In genomic region chr20:19757487-19757972, GRCh38 we compare ENCODE assay signal across 8 cellular contexts. TPM values are rescaled to one million over a fixed set of nuclear protein-coding genes. Genes with fewer than 3 reads are reported as not detected.
DNase-seq lines count a peak whose midpoint lies in the region; ATAC-seq and TF ChIP-seq lines count a peak whose summit lies in the region.

No MANE protein-coding gene starts in this region.

- no peaks in the 10 kb centered on the region for H3K36me3 ChIP-seq in upper lobe of right lung

- CTCF ChIA-PET in activated naive CD4-positive, alpha-beta T cell treated with anti-CD3 and anti-CD28 coated beads for 36 hours (lab: Charles Lee), result no interaction called here

- H3K36me3 Mint-ChIP-seq in mesothelial cell of epicardium, result peaks cover 9% of the 10 kb centered on the region
- H3K36me3 Mint-ChIP-seq in activated naive CD4-positive, alpha-beta T cell treated with anti-CD3 and anti-CD28 coated beads for 36 hours (ENCODE audit: low read depth), result no peaks in the 10 kb centered on the region

- TF ChIP-seq CTCF in mesothelial cell of epicardium (IDR thresholded peaks at IDR 0.05; ENCODE audit: unreplicated experiment) (no peak), upper lobe of right lung (IDR thresholded peaks at IDR 0.05) (no peak)

- H3K4me3 Mint-ChIP-seq in mesothelial cell of epicardium, result peak overlapping the region; percentile 92
- H3K4me3 Mint-ChIP-seq in activated naive CD4-positive, alpha-beta T cell treated with anti-CD3 and anti-CD28 coated beads for 36 hours, result no peak overlapping the region

- H3K4me3 ChIP-seq in upper lobe of right lung, result peak overlapping the region; percentile 77

- no peaks in the 10 kb centered on the region for H3K9me3 ChIP-seq in upper lobe of right lung

- H3K27me3 Mint-ChIP-seq in mesothelial cell of epicardium (ENCODE audit: low read depth), result no peaks in the 10 kb centered on the region
- peaks cover 32% of the 10 kb centered on the region for H3K27me3 Mint-ChIP-seq in activated naive CD4-positive, alpha-beta T cell treated with anti-CD3 and anti-CD28 coated beads for 36 hours (ENCODE audit: low read depth)

- peak overlapping the region; percentile 98 for H3K27ac Mint-ChIP-seq in mesothelial cell of epicardium
- no peak overlapping the region for H3K27ac Mint-ChIP-seq in activated naive CD4-positive, alpha-beta T cell treated with anti-CD3 and anti-CD28 coated beads for 36 hours

- H3K9me3 Mint-ChIP-seq in mesothelial cell of epicardium, result no peaks in the 10 kb centered on the region
- H3K9me3 Mint-ChIP-seq in activated naive CD4-positive, alpha-beta T cell treated with anti-CD3 and anti-CD28 coated beads for 36 hours, result no peaks in the 10 kb centered on the region

- peaks cover 48% of the 10 kb centered on the region for H3K4me1 Mint-ChIP-seq in mesothelial cell of epicardium
- no peaks in the 10 kb centered on the region for H3K4me1 Mint-ChIP-seq in activated naive CD4-positive, alpha-beta T cell treated with anti-CD3 and anti-CD28 coated beads for 36 hours (ENCODE audit: low read depth)

- peaks cover 36% of the 10 kb centered on the region for H3K4me1 ChIP-seq in upper lobe of right lung

- ATAC-seq in upper lobe of right lung (peak; percentile 71), GM19328 (IDR thresholded peaks at IDR 0.05; ENCODE audit: unreplicated experiment) (no peak)

- H3K27me3 ChIP-seq in upper lobe of right lung, result no peaks in the 10 kb centered on the region

- intact Hi-C loops in upper lobe of right lung (cut with DNase I), result no loop called here
- intact Hi-C loops in activated naive CD4-positive, alpha-beta T cell treated with anti-CD3 and anti-CD28 coated beads for 36 hours (cut with micrococcal nuclease), result no loop called here

- DNase-seq in DMS 273 (lab: John Stamatoyannopoulos, UW; ENCODE audit: unreplicated experiment) (peak; percentile 70), DMS 273 treated with DMSO at 0.1 percent for 48 hours (lab: John Stamatoyannopoulos, UW) (no peak), RKO (ENCODE audit: low spot score) (peak; percentile 67), epithelial cell of prostate (ENCODE audit: low read depth, low spot score) (no peak), mesothelial cell of epicardium (ENCODE audit: low spot score in 2 of 2, unreplicated experiment in 2 of 2) (peak; percentile 46 to 75), upper lobe of right lung (peak; percentile 91)
- no peak for DNase-seq in activated naive CD4-positive, alpha-beta T cell treated with anti-CD3 and anti-CD28 coated beads for 36 hours

- H3K27ac ChIP-seq in epithelial cell of prostate, result peak overlapping the region; percentile 93
- peak overlapping the region; percentile 95 for H3K27ac ChIP-seq in upper lobe of right lung

RNA-seq across cellular contexts. Expression of gene RIN2, which starts 0.5 kb away (rescaled TPM):
- 57.9 to 63.1 TPM (median 59.4 TPM) in 3 replicates for total RNA-seq in mesothelial cell of epicardium
- total RNA-seq in upper lobe of right lung, result 116 TPM
- not detected for total RNA-seq in activated naive CD4-positive, alpha-beta T cell treated with anti-CD3 and anti-CD28 coated beads for 36 hours

Comparison
In these comparisons a context has a peak if more than half of its experiments do, and no peak if none do; other contexts are left out.
1. DNase-seq: peak in DMS 273 (single experiment), RKO (single experiment), mesothelial cell of epicardium (2 of 2) and upper lobe of right lung (single experiment); none in DMS 273 treated with DMSO at 0.1 percent for 48 hours (single experiment), epithelial cell of prostate (single experiment) and activated naive CD4-positive, alpha-beta T cell treated with anti-CD3 and anti-CD28 coated beads for 36 hours (single experiment).
2. RNA of gene RIN2, which starts 0.5 kb away (total RNA-seq): 116 TPM in upper lobe of right lung (single experiment) and 57.9 to 63.1 TPM in mesothelial cell of epicardium; not detected in activated naive CD4-positive, alpha-beta T cell treated with anti-CD3 and anti-CD28 coated beads for 36 hours; every median in the first group is over 10 times any median in the second.